In the genomic region with DNA sequence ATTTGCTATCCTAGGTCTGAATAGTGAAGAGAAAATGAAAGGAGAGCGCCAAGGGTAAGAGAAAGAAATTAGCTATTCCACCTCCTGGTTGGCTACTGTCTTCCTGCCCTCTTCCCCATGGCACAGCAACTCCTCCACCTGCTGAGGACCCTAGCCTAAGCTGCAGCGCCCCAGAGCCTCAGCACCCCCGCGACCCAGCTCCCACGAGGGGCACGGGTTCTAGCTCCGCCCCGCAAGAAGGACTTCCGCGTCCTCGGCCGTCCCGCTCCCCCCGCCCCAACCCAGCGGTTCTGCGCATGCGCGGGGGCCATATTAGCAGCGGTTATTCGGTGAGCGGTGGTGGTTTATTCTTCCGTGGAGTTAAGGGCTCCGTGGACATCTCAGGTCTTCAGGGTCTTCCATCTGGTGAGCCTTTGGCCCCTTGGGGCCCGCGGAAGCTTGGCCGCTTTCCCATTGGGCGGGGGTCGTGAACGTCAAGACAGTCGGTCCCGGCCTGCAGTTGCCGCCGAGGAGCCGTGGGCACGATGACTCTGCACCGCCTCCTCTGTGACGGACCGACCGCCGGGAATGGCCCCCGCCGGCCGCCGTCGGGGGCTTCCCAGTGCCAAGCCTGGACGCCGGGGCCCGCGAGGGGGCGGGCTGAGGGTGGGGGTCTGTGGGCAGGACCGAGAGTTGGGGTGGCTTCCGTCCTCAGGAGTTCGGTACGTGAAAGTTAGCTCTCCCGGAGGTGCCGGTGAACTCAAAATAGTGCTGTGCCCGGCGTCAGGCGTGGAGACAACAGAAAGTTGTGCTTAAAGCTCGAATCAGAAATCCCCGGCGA, we compare ENCODE assay signal across 8 cellular contexts. TPM values are rescaled to one million over a fixed set of nuclear protein-coding genes. Genes with fewer than 3 reads are reported as not detected.
DNase-seq lines count a peak whose midpoint lies in the region; ATAC-seq and TF ChIP-seq lines count a peak whose summit lies in the region.

A gene (plus strand): TSS at position 310 of the 820 bp plus-strand sequence. CDS start 1,484 bp downstream, outside the sequence.

- intact Hi-C loops in vagina (cut with DNase I), result no loop called here

- H3K27ac ChIP-seq in angular gyrus (ENCODE audit: low read depth, low read length), result peak within 1 kb of the TSS; percentile 77
- peak within 1 kb of the TSS; percentile 96 for H3K27ac ChIP-seq in right atrium auricular region
- H3K27ac ChIP-seq in rectal smooth muscle tissue (ENCODE audit: low read depth, low read length), result peak within 1 kb of the TSS; percentile 96
- H3K27ac ChIP-seq in vagina, result peak within 1 kb of the TSS; percentile 92

- peak within 1 kb of the TSS; percentile 97 for H3K9ac ChIP-seq in rectal smooth muscle tissue (ENCODE audit: low read length)

- ATAC-seq in HG02852 (IDR thresholded peaks at IDR 0.05; ENCODE audit: unreplicated experiment), result peak; percentile 81

- H3K36me3 ChIP-seq in right atrium auricular region (peaks cover 26% of the 10 kb centered on the region), rectal smooth muscle tissue (ENCODE audit: control insufficient read depth, insufficient read depth, low read length) (peaks cover 7% of the 10 kb centered on the region), vagina (peaks cover 0 to 17% of the 10 kb centered on the region in 2 donors)

- H3K4me1 ChIP-seq in right atrium auricular region (peaks cover 0 to 28% of the 10 kb centered on the region in 2 donors), rectal smooth muscle tissue (ENCODE audit: control insufficient read depth, insufficient read depth, low read length) (peaks cover 11% of the 10 kb centered on the region), vagina (peaks cover 26% of the 10 kb centered on the region)

- in situ Hi-C loops in GM13976 (cut with MboI; ENCODE audit: low sequenced_read_pairs, unreplicated experiment), result no loop called here

- TF ChIP-seq POLR2A in vagina (IDR thresholded peaks at IDR 0.05), result peak in 1 of 2 donors; percentile 87

- TF ChIP-seq CTCF in GM13976 (IDR thresholded peaks at IDR 0.05; ENCODE audit: borderline replicate concordance, control extremely low read depth, extremely low read depth, insufficient read depth, missing control alignments) (no peak), right atrium auricular region (IDR thresholded peaks at IDR 0.05) (peak in 1 of 2 donors; percentile 60), vagina (IDR thresholded peaks at IDR 0.05) (peak in 1 of 3 experiments; percentile 21)

- H3K4me3 ChIP-seq in right atrium auricular region (peak within 1 kb of the TSS; percentile 66 to 79), rectal smooth muscle tissue (ENCODE audit: low read length) (peak within 1 kb of the TSS; percentile 96), vagina (peak within 1 kb of the TSS; percentile 59 to 77)

- H3K9me3 ChIP-seq in right atrium auricular region, result no peaks in the 10 kb centered on the region
- no peaks in the 10 kb centered on the region for H3K9me3 ChIP-seq in vagina

- no peaks in the 10 kb centered on the region for H3K27me3 ChIP-seq in right atrium auricular region
- no peaks in the 10 kb centered on the region for H3K27me3 ChIP-seq in rectal smooth muscle tissue (ENCODE audit: control insufficient read depth, insufficient read depth, low read length)
- H3K27me3 ChIP-seq in vagina, result no peaks in the 10 kb centered on the region

- peak; percentile 95 for DNase-seq in GM13976 (ENCODE audit: low spot score)
- peak; percentile 50 for DNase-seq in NCI-H146 treated with DMSO at 0.1 percent for 48 hours (lab: John Stamatoyannopoulos, UW; ENCODE audit: unreplicated experiment)
- DNase-seq in T-helper 2 cell, result peak; percentile 88 to 92 (median 91)
- DNase-seq in right atrium auricular region (ENCODE audit: low spot score), result peak; percentile 93
- peak; percentile 93 to 98 for DNase-seq in vagina (ENCODE audit: extremely low spot score in 2 of 2)

RNA-seq across cellular contexts. Expression of the gene that starts here (rescaled TPM):
- total RNA-seq in right atrium auricular region (10 to 100 TPM; 85.8 to 87.1 TPM), vagina (107 TPM)

Comparison
In these comparisons a context has a peak if more than half of its experiments do, and no peak if none do; other contexts are left out.
1. Peak in every context shown above with its lines: DNase-seq, ATAC-seq, H3K4me3 ChIP-seq and H3K27ac ChIP-seq.